ENCODE assay signal across 16 cellular contexts in genomic region chr14:33871394-33871793, GRCh38.
DNase-seq lines count a peak whose midpoint lies in the region; ATAC-seq, FAIRE-seq and TF ChIP-seq lines count a peak whose summit lies in the region.
"Had no signal": no experiment of that assay in that cellular context is flagged by ENCODE, and none has a peak within 500 bp of the region (broad histone marks: within the 10 kb centered on the region; RNA-seq: fewer than 3 reads in every experiment).

No MANE protein-coding gene starts in this region.

- H3K27ac ChIP-seq in K562 (ENCODE audit: extremely low read depth, low read depth, low read length) (no peak overlapping the region), mesendoderm (ENCODE audit: low read depth, low read length) (no peak overlapping the region), gastrocnemius medialis (no peak overlapping the region)
- H3K27ac ChIP-seq: BLaER1 had no signal

- TF ChIP-seq RAD21 in K562 (CRISPR knock-in tag; conservative IDR thresholded peaks at IDR 0.05 in 1 of 2, IDR thresholded peaks at IDR 0.05 in 1 of 2): no peak

- H3K9me3 ChIP-seq in K562 (replicated peaks; ENCODE audit: control insufficient read depth, insufficient read depth, low read depth, low read length) (peaks cover 4% of the 10 kb centered on the region), gastrocnemius medialis (peaks cover 0 to 2% (median 0%) of the 10 kb centered on the region in 3 donors)

- no peak for TF ChIP-seq EP300 in K562 (IDR thresholded peaks at IDR 0.05; ENCODE audit: low read length)

- no peak overlapping the region for H2BK5ac ChIP-seq in mesendoderm (ENCODE audit: low read length)

- no peaks in the 10 kb centered on the region for H3K36me3 ChIP-seq in K562 (ENCODE audit: control insufficient read depth, insufficient read depth, low read length)
- H3K36me3 ChIP-seq in mesendoderm (ENCODE audit: control insufficient read depth, insufficient read depth, low read length): no peaks in the 10 kb centered on the region
- H3K36me3 ChIP-seq in gastrocnemius medialis: no peaks in the 10 kb centered on the region
- H3K36me3 ChIP-seq: BLaER1 had no signal

- no peak overlapping the region for H3K18ac ChIP-seq in mesendoderm (ENCODE audit: low read length)

- H3K4me3 ChIP-seq in K562: no peak overlapping the region
- H3K4me3 ChIP-seq in mesendoderm (ENCODE audit: low read length): no peak overlapping the region
- no peak overlapping the region for H3K4me3 ChIP-seq in gastrocnemius medialis
- H3K4me3 ChIP-seq: BLaER1 had no signal

- H3K9ac ChIP-seq in K562 (ENCODE audit: insufficient read depth in 1 of 2, low read depth in 2 of 2, low read length in 2 of 2) (no peak overlapping the region), mesendoderm (ENCODE audit: low read length) (no peak overlapping the region)
- H3K9ac ChIP-seq: BLaER1 had no signal

- BruUV-seq in K562 (replicated peaks; lab: Mats Ljungman, UMichigan): no TSS peak

- no peak overlapping the region for H3K4me2 ChIP-seq in K562 (ENCODE audit: insufficient read depth, low read length)
- H3K4me2 ChIP-seq in mesendoderm (ENCODE audit: low read length): no peak overlapping the region
- H3K4me2 ChIP-seq: BLaER1 had no signal

- intact Hi-C loops in K562 (cut with micrococcal nuclease) (no loop called here), gastrocnemius medialis (cut with DNase I; ENCODE audit: low total_unique reads) (no loop called here)

- in situ Hi-C loops in K562 (cut with MboI) (no loop called here), gastrocnemius medialis (cut with MboI; ENCODE audit: low sequenced_read_pairs in 4 of 4) (no loop called here)

- no peak overlapping the region for H2AFZ ChIP-seq in K562 (ENCODE audit: low read depth, low read length)

- peak; percentile 3 for DNase-seq in NCI-H82 (lab: John Stamatoyannopoulos, UW)
- no peak for DNase-seq in NCI-H82 treated with DMSO at 0.1 percent for 48 hours (lab: John Stamatoyannopoulos, UW; ENCODE audit: unreplicated experiment)
- DNase-seq in K562 (ENCODE audit: extremely low read depth in 1 of 4, low spot score in 3 of 4): peak in 3 of 4 experiments; percentile 19 to 64 (median 29)
- DNase-seq in mesendoderm: peak; percentile 54
- DNase-seq in gastrocnemius medialis: no peak
- no peak for DNase-seq in NCI-H2081 treated with DMSO at 0.1 percent for 48 hours (lab: John Stamatoyannopoulos, UW)
- DNase-seq: 8988T; Calu3; CD4-positive, alpha-beta memory T cell; DMS79 treated with DMSO at 0.1 percent for 48 hours; GF-D8; H9 had no signal

- no peak overlapping the region for H2AK5ac ChIP-seq in mesendoderm (ENCODE audit: low read length)

- H3K23ac ChIP-seq in mesendoderm (ENCODE audit: low read length): no peak overlapping the region

- CTCF ChIA-PET in K562 (lab: Yijun Ruan, JAX; ENCODE audit: low intra/inter-chr PET ratio): no interaction called here

- TF ChIP-seq POLR2A in K562 (conservative IDR thresholded peaks at IDR 0.05) (no peak), gastrocnemius medialis (IDR thresholded peaks at IDR 0.05) (no peak)

- no peaks in the 10 kb centered on the region for H3K9me1 ChIP-seq in K562 (ENCODE audit: control insufficient read depth, insufficient read depth, low read length)

- H3K27me3 ChIP-seq in K562 (ENCODE audit: control insufficient read depth in 2 of 2, insufficient read depth in 2 of 2, low read length in 2 of 2) (no peaks in the 10 kb centered on the region), mesendoderm (ENCODE audit: insufficient read depth, low read length, poor library complexity) (no peaks in the 10 kb centered on the region), gastrocnemius medialis (peaks cover 0 to 3% (median 0%) of the 10 kb centered on the region in 3 donors)
- H3K27me3 ChIP-seq: BLaER1 had no signal

- no peaks in the 10 kb centered on the region for H4K20me1 ChIP-seq in K562 (replicated peaks; ENCODE audit: control insufficient read depth, insufficient read depth, low read length)
- H4K20me1 ChIP-seq: BLaER1 had no signal

- H2BK15ac ChIP-seq in mesendoderm (replicated peaks; ENCODE audit: low read depth): no peak overlapping the region

- TF ChIP-seq CTCF in K562 (IDR thresholded peaks at IDR 0.05 in 2 of 3, conservative IDR thresholded peaks at IDR 0.05 in 1 of 3; ENCODE audit: insufficient read depth in 2 of 3, low read depth in 1 of 3, low read length in 3 of 3): no peak
- no peak for TF ChIP-seq CTCF in gastrocnemius medialis (IDR thresholded peaks at IDR 0.05 in 4 of 5, conservative IDR thresholded peaks at IDR 0.05 in 1 of 5)

- no peak overlapping the region for H4K5ac ChIP-seq in mesendoderm (ENCODE audit: low read length)

- H3K56ac ChIP-seq in mesendoderm (ENCODE audit: low read length): no peak overlapping the region

- no peak overlapping the region for H2BK120ac ChIP-seq in mesendoderm (ENCODE audit: low read depth, low read length)

- POLR2A ChIA-PET in K562 (lab: Yijun Ruan, JAX): no interaction called here

- no peak for FAIRE-seq in K562 (lab: Jason Lieb, UNC)
- FAIRE-seq: H1, HepG2 had no signal

- H3K79me2 ChIP-seq in K562 (ENCODE audit: control insufficient read depth, insufficient read depth, low read length) (no peaks in the 10 kb centered on the region), mesendoderm (ENCODE audit: control insufficient read depth, insufficient read depth, low read length) (no peaks in the 10 kb centered on the region)

- H3K4ac ChIP-seq in mesendoderm (ENCODE audit: low read depth, low read length): no peak overlapping the region

- 21% methylated on average over 3 of the region's 3 CpGs for WGBS in K562 (ENCODE audit: insufficient coverage, low coverage, missing lambda C conversion rate)
- no CpG with 5 or more reads among the region's 3 CpGs for WGBS in mesendoderm (ENCODE audit: extremely low coverage, insufficient coverage, low lambda C conversion rate)

- H4K8ac ChIP-seq in mesendoderm (ENCODE audit: low read depth, low read length): no peak overlapping the region

- no peaks in the 10 kb centered on the region for H3K79me1 ChIP-seq in mesendoderm (ENCODE audit: low read length)

- H3K4me1 ChIP-seq in K562 (replicated peaks in 1 of 2; ENCODE audit: control insufficient read depth in 2 of 2, insufficient read depth in 2 of 2, low read length in 2 of 2) (peaks cover 0 to 2% of the 10 kb centered on the region in 2 experiments; a peak in 1 of 5 replicates), mesendoderm (ENCODE audit: control insufficient read depth, low read depth, low read length) (no peaks in the 10 kb centered on the region), gastrocnemius medialis (no peaks in the 10 kb centered on the region)
- H3K4me1 ChIP-seq: BLaER1 had no signal

- ATAC-seq in K562: peak; percentile 67; the same call in 1 of the 3 replicates
- ATAC-seq in gastrocnemius medialis: no peak
- ATAC-seq in GM18502 (IDR thresholded peaks at IDR 0.05; ENCODE audit: poor library complexity, unreplicated experiment): no peak
- ATAC-seq: HepG2 had no signal

TF ChIP-seq in K562, 482 proteins besides CTCF, POLR2A, EP300 and RAD21:
- TF ChIP-seq U2AF1 (optimal IDR thresholded peaks at IDR 0.05; ENCODE audit: low read depth, low read length) (no peak), HMBOX1 (IDR thresholded peaks at IDR 0.05) (0 out of 2 replicates have a peak, but pooled peaks have one; percentile 31), TFE3 (CRISPR knock-in tag; IDR thresholded peaks at IDR 0.05) (no peak), DPF2 (IDR thresholded peaks at IDR 0.05) (no peak)

Comparison
In these comparisons a context has a peak if more than half of its experiments do, and no peak if none do; other contexts are left out.
1. DNase-seq: peak in NCI-H82 (single experiment), K562 (3 of 4) and mesendoderm (single experiment); none in NCI-H82 treated with DMSO at 0.1 percent for 48 hours (single experiment), gastrocnemius medialis (0 of 2) and NCI-H2081 treated with DMSO at 0.1 percent for 48 hours (single experiment).